Comparison of ENCODE assay signal across 1 cellular context in the genomic region with DNA sequence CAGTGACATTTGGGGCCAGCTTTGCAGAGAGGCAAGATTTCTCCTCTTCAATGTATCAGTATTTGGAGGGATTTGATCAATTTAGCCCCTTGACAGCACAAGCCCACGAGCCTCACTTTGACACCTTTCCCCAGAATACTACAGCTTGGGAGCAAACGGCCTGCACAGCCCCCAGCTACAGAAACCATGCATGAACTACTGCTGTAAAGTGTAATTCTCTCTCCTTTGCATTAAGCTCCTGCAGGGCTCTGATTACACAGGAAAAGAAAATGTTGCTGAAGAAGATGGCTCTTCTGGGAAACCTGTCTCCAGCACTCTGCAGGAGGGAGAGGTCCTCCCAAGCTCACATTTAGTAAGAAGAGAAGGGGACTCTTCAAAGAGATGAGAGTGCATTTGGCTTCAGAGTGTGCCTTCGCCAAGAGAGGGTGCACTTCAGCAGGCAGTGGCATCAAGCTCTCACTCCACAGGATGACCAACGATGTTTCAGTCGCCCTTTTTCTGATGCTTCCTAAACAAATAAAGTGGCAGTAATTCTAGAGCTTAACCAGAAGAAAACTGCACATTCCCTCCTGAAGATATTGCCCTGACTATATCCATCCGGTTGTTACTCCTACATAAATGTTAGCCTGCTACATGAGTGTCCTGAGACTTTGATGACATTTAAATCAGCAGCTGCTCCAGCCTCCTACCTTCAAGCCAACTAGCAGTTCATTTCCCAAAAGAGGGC.
A peak's percentile ranks its signal among the peaks of the same experiment; 100 is the strongest.
TF ChIP-seq lines count a peak whose summit lies in the region.

No MANE protein-coding gene starts in this region.

TF ChIP-seq in HepG2, 621 proteins besides CTCF, POLR2A, EP300 and RAD21 (continued from another document and continues in another):
- TF ChIP-seq, protein P1, sequence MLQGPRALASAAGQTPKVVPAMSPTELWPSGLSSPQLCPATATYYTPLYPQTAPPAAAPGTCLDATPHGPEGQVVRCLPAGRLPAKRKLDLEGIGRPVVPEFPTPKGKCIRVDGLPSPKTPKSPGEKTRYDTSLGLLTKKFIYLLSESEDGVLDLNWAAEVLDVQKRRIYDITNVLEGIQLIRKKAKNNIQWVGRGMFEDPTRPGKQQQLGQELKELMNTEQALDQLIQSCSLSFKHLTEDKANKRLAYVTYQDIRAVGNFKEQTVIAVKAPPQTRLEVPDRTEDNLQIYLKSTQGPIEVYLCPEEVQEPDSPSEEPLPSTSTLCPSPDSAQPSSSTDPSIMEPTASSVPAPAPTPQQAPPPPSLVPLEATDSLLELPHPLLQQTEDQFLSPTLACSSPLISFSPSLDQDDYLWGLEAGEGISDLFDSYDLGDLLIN (CRISPR knock-in tag; IDR thresholded peaks at IDR 0.05; ENCODE audit: borderline replicate concordance), result no peak
- TF ChIP-seq KLF11 (CRISPR knock-in tag; IDR thresholded peaks at IDR 0.05), result no peak
- no peak for TF ChIP-seq TEAD3 (CRISPR knock-in tag; optimal IDR thresholded peaks at IDR 0.05; ENCODE audit: borderline replicate concordance)
- TF ChIP-seq MED1 (CRISPR knock-in tag; IDR thresholded peaks at IDR 0.05), result peak; percentile 75
- TF ChIP-seq, protein P2, sequence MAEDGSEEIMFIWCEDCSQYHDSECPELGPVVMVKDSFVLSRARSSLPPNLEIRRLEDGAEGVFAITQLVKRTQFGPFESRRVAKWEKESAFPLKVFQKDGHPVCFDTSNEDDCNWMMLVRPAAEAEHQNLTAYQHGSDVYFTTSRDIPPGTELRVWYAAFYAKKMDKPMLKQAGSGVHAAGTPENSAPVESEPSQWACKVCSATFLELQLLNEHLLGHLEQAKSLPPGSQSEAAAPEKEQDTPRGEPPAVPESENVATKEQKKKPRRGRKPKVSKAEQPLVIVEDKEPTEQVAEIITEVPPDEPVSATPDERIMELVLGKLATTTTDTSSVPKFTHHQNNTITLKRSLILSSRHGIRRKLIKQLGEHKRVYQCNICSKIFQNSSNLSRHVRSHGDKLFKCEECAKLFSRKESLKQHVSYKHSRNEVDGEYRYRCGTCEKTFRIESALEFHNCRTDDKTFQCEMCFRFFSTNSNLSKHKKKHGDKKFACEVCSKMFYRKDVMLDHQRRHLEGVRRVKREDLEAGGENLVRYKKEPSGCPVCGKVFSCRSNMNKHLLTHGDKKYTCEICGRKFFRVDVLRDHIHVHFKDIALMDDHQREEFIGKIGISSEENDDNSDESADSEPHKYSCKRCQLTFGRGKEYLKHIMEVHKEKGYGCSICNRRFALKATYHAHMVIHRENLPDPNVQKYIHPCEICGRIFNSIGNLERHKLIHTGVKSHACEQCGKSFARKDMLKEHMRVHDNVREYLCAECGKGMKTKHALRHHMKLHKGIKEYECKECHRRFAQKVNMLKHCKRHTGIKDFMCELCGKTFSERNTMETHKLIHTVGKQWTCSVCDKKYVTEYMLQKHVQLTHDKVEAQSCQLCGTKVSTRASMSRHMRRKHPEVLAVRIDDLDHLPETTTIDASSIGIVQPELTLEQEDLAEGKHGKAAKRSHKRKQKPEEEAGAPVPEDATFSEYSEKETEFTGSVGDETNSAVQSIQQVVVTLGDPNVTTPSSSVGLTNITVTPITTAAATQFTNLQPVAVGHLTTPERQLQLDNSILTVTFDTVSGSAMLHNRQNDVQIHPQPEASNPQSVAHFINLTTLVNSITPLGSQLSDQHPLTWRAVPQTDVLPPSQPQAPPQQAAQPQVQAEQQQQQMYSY (CRISPR knock-in tag; IDR thresholded peaks at IDR 0.05), result no peak
- TF ChIP-seq ISL2 (CRISPR knock-in tag; IDR thresholded peaks at IDR 0.05), result 0 out of 2 replicates have a peak, but pooled peaks have one; percentile 36
- no peak for TF ChIP-seq ZNF383 (CRISPR knock-in tag; IDR thresholded peaks at IDR 0.05; ENCODE audit: borderline replicate concordance)
- TF ChIP-seq ZNF326 (CRISPR knock-in tag; IDR thresholded peaks at IDR 0.05; ENCODE audit: borderline replicate concordance), result no peak
- no peak for TF ChIP-seq SIX4 (CRISPR knock-in tag; IDR thresholded peaks at IDR 0.05)
- TF ChIP-seq ZFP62 (CRISPR knock-in tag; IDR thresholded peaks at IDR 0.05), result no peak
- TF ChIP-seq HNF4G (IDR thresholded peaks at IDR 0.05; ENCODE audit: borderline replicate concordance, low read depth, low read length), result no peak
- no peak for TF ChIP-seq HNF4G (CRISPR knock-in tag; IDR thresholded peaks at IDR 0.05; ENCODE audit: borderline replicate concordance, low read depth)
- peak; percentile 84 for TF ChIP-seq STAG1 (CRISPR knock-in tag; IDR thresholded peaks at IDR 0.05)
- no peak for TF ChIP-seq TBX2 (CRISPR knock-in tag; IDR thresholded peaks at IDR 0.05; ENCODE audit: borderline replicate concordance)
- TF ChIP-seq CHCHD3 (CRISPR knock-in tag; IDR thresholded peaks at IDR 0.05), result no peak
- no peak for TF ChIP-seq ZFY (CRISPR knock-in tag; IDR thresholded peaks at IDR 0.05)
- TF ChIP-seq, protein P3, sequence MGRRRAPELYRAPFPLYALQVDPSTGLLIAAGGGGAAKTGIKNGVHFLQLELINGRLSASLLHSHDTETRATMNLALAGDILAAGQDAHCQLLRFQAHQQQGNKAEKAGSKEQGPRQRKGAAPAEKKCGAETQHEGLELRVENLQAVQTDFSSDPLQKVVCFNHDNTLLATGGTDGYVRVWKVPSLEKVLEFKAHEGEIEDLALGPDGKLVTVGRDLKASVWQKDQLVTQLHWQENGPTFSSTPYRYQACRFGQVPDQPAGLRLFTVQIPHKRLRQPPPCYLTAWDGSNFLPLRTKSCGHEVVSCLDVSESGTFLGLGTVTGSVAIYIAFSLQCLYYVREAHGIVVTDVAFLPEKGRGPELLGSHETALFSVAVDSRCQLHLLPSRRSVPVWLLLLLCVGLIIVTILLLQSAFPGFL (CRISPR knock-in tag; IDR thresholded peaks at IDR 0.05), result no peak
- no peak for TF ChIP-seq ZNF629 (CRISPR knock-in tag; conservative IDR thresholded peaks at IDR 0.05)
- TF ChIP-seq, protein P4, sequence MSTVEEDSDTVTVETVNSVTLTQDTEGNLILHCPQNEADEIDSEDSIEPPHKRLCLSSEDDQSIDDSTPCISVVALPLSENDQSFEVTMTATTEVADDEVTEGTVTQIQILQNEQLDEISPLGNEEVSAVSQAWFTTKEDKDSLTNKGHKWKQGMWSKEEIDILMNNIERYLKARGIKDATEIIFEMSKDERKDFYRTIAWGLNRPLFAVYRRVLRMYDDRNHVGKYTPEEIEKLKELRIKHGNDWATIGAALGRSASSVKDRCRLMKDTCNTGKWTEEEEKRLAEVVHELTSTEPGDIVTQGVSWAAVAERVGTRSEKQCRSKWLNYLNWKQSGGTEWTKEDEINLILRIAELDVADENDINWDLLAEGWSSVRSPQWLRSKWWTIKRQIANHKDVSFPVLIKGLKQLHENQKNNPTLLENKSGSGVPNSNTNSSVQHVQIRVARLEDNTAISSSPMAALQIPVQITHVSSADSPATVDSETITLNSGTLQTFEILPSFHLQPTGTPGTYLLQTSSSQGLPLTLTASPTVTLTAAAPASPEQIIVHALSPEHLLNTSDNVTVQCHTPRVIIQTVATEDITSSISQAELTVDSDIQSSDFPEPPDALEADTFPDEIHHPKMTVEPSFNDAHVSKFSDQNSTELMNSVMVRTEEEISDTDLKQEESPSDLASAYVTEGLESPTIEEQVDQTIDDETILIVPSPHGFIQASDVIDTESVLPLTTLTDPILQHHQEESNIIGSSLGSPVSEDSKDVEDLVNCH (CRISPR knock-in tag; IDR thresholded peaks at IDR 0.05), result no peak
- no peak for TF ChIP-seq ZNF577 (CRISPR knock-in tag; IDR thresholded peaks at IDR 0.05; ENCODE audit: borderline replicate concordance, low read depth)
- TF ChIP-seq YY1 (IDR thresholded peaks at IDR 0.05; ENCODE audit: insufficient read depth, insufficient replicate concordance, low read depth, low read length), result no peak
- TF ChIP-seq NR1H2 (CRISPR knock-in tag; IDR thresholded peaks at IDR 0.05; ENCODE audit: borderline replicate concordance, low read depth), result no peak
- TF ChIP-seq NKX3-1 (CRISPR knock-in tag; IDR thresholded peaks at IDR 0.05), result no peak
- TF ChIP-seq ZNF747 (CRISPR knock-in tag; IDR thresholded peaks at IDR 0.05; ENCODE audit: borderline replicate concordance), result no peak
- no peak for TF ChIP-seq EZH2 (conservative IDR thresholded peaks at IDR 0.05; ENCODE audit: low read depth, low read length)
- TF ChIP-seq, protein P5, sequence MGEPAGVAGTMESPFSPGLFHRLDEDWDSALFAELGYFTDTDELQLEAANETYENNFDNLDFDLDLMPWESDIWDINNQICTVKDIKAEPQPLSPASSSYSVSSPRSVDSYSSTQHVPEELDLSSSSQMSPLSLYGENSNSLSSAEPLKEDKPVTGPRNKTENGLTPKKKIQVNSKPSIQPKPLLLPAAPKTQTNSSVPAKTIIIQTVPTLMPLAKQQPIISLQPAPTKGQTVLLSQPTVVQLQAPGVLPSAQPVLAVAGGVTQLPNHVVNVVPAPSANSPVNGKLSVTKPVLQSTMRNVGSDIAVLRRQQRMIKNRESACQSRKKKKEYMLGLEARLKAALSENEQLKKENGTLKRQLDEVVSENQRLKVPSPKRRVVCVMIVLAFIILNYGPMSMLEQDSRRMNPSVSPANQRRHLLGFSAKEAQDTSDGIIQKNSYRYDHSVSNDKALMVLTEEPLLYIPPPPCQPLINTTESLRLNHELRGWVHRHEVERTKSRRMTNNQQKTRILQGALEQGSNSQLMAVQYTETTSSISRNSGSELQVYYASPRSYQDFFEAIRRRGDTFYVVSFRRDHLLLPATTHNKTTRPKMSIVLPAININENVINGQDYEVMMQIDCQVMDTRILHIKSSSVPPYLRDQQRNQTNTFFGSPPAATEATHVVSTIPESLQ (CRISPR knock-in tag; conservative IDR thresholded peaks at IDR 0.05), result no peak
- no peak for TF ChIP-seq SAFB2 (CRISPR knock-in tag; IDR thresholded peaks at IDR 0.05; ENCODE audit: borderline replicate concordance, low read depth)
- TF ChIP-seq, protein P6, sequence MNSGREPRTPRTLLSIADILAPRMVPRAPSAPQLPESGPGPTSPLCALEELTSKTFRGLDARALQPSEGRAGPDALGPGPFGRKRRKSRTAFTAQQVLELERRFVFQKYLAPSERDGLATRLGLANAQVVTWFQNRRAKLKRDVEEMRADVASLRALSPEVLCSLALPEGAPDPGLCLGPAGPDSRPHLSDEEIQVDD (CRISPR knock-in tag; IDR thresholded peaks at IDR 0.05; ENCODE audit: borderline replicate concordance), result no peak
- no peak for TF ChIP-seq TBP (CRISPR knock-in tag; IDR thresholded peaks at IDR 0.05)
- no peak for TF ChIP-seq JUNB (CRISPR knock-in tag; IDR thresholded peaks at IDR 0.05; ENCODE audit: borderline replicate concordance)
- TF ChIP-seq ZFP37 (CRISPR knock-in tag; IDR thresholded peaks at IDR 0.05; ENCODE audit: borderline replicate concordance), result no peak
- TF ChIP-seq HOXD1 (CRISPR knock-in tag; IDR thresholded peaks at IDR 0.05), result no peak
- 0 out of 2 replicates have a peak, but pooled peaks have one; percentile 27 for TF ChIP-seq ZNF441 (CRISPR knock-in tag; IDR thresholded peaks at IDR 0.05; ENCODE audit: borderline replicate concordance)
- TF ChIP-seq, protein P7, sequence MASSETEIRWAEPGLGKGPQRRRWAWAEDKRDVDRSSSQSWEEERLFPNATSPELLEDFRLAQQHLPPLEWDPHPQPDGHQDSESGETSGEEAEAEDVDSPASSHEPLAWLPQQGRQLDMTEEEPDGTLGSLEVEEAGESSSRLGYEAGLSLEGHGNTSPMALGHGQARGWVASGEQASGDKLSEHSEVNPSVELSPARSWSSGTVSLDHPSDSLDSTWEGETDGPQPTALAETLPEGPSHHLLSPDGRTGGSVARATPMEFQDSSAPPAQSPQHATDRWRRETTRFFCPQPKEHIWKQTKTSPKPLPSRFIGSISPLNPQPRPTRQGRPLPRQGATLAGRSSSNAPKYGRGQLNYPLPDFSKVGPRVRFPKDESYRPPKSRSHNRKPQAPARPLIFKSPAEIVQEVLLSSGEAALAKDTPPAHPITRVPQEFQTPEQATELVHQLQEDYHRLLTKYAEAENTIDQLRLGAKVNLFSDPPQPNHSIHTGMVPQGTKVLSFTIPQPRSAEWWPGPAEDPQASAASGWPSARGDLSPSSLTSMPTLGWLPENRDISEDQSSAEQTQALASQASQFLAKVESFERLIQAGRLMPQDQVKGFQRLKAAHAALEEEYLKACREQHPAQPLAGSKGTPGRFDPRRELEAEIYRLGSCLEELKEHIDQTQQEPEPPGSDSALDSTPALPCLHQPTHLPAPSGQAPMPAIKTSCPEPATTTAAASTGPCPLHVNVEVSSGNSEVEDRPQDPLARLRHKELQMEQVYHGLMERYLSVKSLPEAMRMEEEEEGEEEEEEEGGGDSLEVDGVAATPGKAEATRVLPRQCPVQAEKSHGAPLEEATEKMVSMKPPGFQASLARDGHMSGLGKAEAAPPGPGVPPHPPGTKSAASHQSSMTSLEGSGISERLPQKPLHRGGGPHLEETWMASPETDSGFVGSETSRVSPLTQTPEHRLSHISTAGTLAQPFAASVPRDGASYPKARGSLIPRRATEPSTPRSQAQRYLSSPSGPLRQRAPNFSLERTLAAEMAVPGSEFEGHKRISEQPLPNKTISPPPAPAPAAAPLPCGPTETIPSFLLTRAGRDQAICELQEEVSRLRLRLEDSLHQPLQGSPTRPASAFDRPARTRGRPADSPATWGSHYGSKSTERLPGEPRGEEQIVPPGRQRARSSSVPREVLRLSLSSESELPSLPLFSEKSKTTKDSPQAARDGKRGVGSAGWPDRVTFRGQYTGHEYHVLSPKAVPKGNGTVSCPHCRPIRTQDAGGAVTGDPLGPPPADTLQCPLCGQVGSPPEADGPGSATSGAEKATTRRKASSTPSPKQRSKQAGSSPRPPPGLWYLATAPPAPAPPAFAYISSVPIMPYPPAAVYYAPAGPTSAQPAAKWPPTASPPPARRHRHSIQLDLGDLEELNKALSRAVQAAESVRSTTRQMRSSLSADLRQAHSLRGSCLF (CRISPR knock-in tag; IDR thresholded peaks at IDR 0.05; ENCODE audit: borderline replicate concordance), result no peak
- no peak for TF ChIP-seq TEAD2 (CRISPR knock-in tag; IDR thresholded peaks at IDR 0.05)
- TF ChIP-seq ZNF616 (CRISPR knock-in tag; IDR thresholded peaks at IDR 0.05; ENCODE audit: low read depth), result no peak
- TF ChIP-seq, protein P8, sequence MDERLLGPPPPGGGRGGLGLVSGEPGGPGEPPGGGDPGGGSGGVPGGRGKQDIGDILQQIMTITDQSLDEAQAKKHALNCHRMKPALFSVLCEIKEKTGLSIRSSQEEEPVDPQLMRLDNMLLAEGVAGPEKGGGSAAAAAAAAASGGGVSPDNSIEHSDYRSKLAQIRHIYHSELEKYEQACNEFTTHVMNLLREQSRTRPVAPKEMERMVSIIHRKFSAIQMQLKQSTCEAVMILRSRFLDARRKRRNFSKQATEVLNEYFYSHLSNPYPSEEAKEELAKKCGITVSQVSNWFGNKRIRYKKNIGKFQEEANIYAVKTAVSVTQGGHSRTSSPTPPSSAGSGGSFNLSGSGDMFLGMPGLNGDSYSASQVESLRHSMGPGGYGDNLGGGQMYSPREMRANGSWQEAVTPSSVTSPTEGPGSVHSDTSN (CRISPR knock-in tag; IDR thresholded peaks at IDR 0.05), result no peak
- no peak for TF ChIP-seq MTA1 (CRISPR knock-in tag; IDR thresholded peaks at IDR 0.05; ENCODE audit: borderline replicate concordance)
- TF ChIP-seq ZNF615 (CRISPR knock-in tag; IDR thresholded peaks at IDR 0.05; ENCODE audit: borderline replicate concordance), result no peak
- peak; percentile 28; the same call in 1 of the 2 replicates for TF ChIP-seq RARA (CRISPR knock-in tag; IDR thresholded peaks at IDR 0.05)
- 0 out of 2 replicates have a peak, but pooled peaks have one; percentile 52 for TF ChIP-seq TGIF2 (CRISPR knock-in tag; IDR thresholded peaks at IDR 0.05)
- TF ChIP-seq ELF4 (CRISPR knock-in tag; IDR thresholded peaks at IDR 0.05; ENCODE audit: borderline replicate concordance), result no peak
- TF ChIP-seq ZNF772 (CRISPR knock-in tag; IDR thresholded peaks at IDR 0.05), result peak; percentile 63; the same call in 1 of the 2 replicates
- TF ChIP-seq, protein P9, sequence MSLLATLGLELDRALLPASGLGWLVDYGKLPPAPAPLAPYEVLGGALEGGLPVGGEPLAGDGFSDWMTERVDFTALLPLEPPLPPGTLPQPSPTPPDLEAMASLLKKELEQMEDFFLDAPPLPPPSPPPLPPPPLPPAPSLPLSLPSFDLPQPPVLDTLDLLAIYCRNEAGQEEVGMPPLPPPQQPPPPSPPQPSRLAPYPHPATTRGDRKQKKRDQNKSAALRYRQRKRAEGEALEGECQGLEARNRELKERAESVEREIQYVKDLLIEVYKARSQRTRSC (CRISPR knock-in tag; IDR thresholded peaks at IDR 0.05; ENCODE audit: low read depth), result no peak
